In genomic region chr19:52190679-52191293, GRCh38 we compare ENCODE assay signal across 8 cellular contexts. TPM values are rescaled to one million over a fixed set of nuclear protein-coding genes. Genes with fewer than 3 reads are reported as not detected.
DNase-seq lines count a peak whose midpoint lies in the region; ATAC-seq, FAIRE-seq and TF ChIP-seq lines count a peak whose summit lies in the region.

No MANE protein-coding gene starts in this region.

- ATAC-seq in GM18505 (IDR thresholded peaks at IDR 0.05; ENCODE audit: unreplicated experiment) (no peak), GM21367 (IDR thresholded peaks at IDR 0.05; ENCODE audit: unreplicated experiment) (no peak)

- DNase-seq in AG08395 (ENCODE audit: low spot score): peak; percentile 54
- no peak for DNase-seq in GM12891 (ENCODE audit: insufficient read length, low spot score)
- peak; percentile 29 for DNase-seq in fibroblast of the conjunctiva (ENCODE audit: low read depth)
- DNase-seq in occipital lobe (lab: John Stamatoyannopoulos, UW): peak; percentile 35
- no peak for DNase-seq in HuH-7.5 (ENCODE audit: low spot score)

- TF ChIP-seq POLR2A in GM12891 (IDR thresholded peaks at IDR 0.05; ENCODE audit: low read depth, low read length) (0 out of 2 replicates have a peak, but pooled peaks have one; percentile 41), GM18505 (IDR thresholded peaks at IDR 0.05; ENCODE audit: borderline replicate concordance, extremely low read depth, insufficient read depth, insufficient read length) (no peak)

- H3K27ac ChIP-seq in VCaP: peak overlapping the region; percentile 99

- FAIRE-seq in GM12891 (lab: Jason Lieb, UNC): peak; percentile 84

- TF ChIP-seq CTCF in VCaP (conservative IDR thresholded peaks at IDR 0.05): no peak

TF ChIP-seq in GM12891, 5 proteins besides CTCF, POLR2A, EP300 and RAD21:
- TF ChIP-seq TAF1 (IDR thresholded peaks at IDR 0.05; ENCODE audit: low read depth, low read length) (no peak), POU2F2 (IDR thresholded peaks at IDR 0.05; ENCODE audit: low read depth, low read length) (no peak), PAX5 (IDR thresholded peaks at IDR 0.05; ENCODE audit: insufficient read depth, low read length, severe bottlenecking) (no peak), POLR2AphosphoS5 (IDR thresholded peaks at IDR 0.05; ENCODE audit: low read depth, low read length) (no peak), SPI1 (IDR thresholded peaks at IDR 0.05; ENCODE audit: low read depth, low read length) (no peak)

RNA-seq across cellular contexts. Expression of gene PPP2R1A, which starts 0.9 kb away (rescaled TPM):
- 145 TPM for polyA plus RNA-seq in GM12891 (2012; ENCODE audit: low read depth, missing spikeins)
- 255 TPM for total RNA-seq in occipital lobe

RNA-seq across cellular contexts. Expression of gene ZNF836, which starts 19.4 kb away (rescaled TPM):
- 4.7 TPM for polyA plus RNA-seq in GM12891 (2012; ENCODE audit: low read depth, missing spikeins)
- total RNA-seq in occipital lobe: 48.5 TPM

RNA-seq across cellular contexts. Expression of gene ZNF616, which starts 51.0 kb away (rescaled TPM):
- 1.4 TPM for polyA plus RNA-seq in GM12891 (2012; ENCODE audit: low read depth, missing spikeins)
- total RNA-seq in occipital lobe: 33.4 TPM

Comparison
In these comparisons a context has a peak if more than half of its experiments do, and no peak if none do; other contexts are left out.
1. DNase-seq: peak in AG08395 (single experiment), fibroblast of the conjunctiva (single experiment) and occipital lobe (single experiment); none in GM12891 (single experiment) and HuH-7.5 (single experiment).